9 cellular contexts compared by ENCODE assay signal in genomic region chr2:53751728-53752127, GRCh38. TPM values are rescaled to one million over a fixed set of nuclear protein-coding genes. Genes with fewer than 3 reads are reported as not detected.
DNase-seq lines count a peak whose midpoint lies in the region; ATAC-seq, FAIRE-seq and TF ChIP-seq lines count a peak whose summit lies in the region.
"Had no signal": no experiment of that assay in that cellular context is flagged by ENCODE, and none has a peak within 500 bp of the region (broad histone marks: within the 10 kb centered on the region; RNA-seq: fewer than 3 reads in every experiment).

No MANE protein-coding gene starts in this region.

- intact Hi-C loops in kidney (cut with DNase I), result no loop called here

- no peak overlapping the region for H3K4me3 ChIP-seq in kidney (ENCODE audit: low read length in 2 of 2)

- peak; percentile 36 for DNase-seq in GM10266 (ENCODE audit: extremely low spot score)
- peak; percentile 41 for DNase-seq in GM20000 (ENCODE audit: low spot score)
- DNase-seq in amniotic epithelial cell (ENCODE audit: low read depth), result peak; percentile 35
- no peak for DNase-seq in NCI-H2196 (lab: John Stamatoyannopoulos, UW; ENCODE audit: unreplicated experiment)
- DNase-seq in effector CD8-positive, alpha-beta T cell (lab: John Stamatoyannopoulos, UW), result no peak
- no peak for DNase-seq in kidney
- DNase-seq in foreskin melanocyte, result no peak

- H3K4me1 ChIP-seq in kidney (ENCODE audit: control insufficient read depth in 1 of 2, insufficient read depth in 1 of 2, low read depth in 1 of 2, low read length in 2 of 2), result no peaks in the 10 kb centered on the region

- peaks cover 3 to 5% of the 10 kb centered on the region in 2 donors for H3K36me3 ChIP-seq in kidney (ENCODE audit: control insufficient read depth in 1 of 2, insufficient read depth in 2 of 2, low read length in 2 of 2)

- H3K9ac ChIP-seq in kidney (ENCODE audit: low read length in 2 of 2), result no peak overlapping the region

- ATAC-seq in HG03135 (IDR thresholded peaks at IDR 0.05; ENCODE audit: unreplicated experiment), result peak; percentile 89
- ATAC-seq: WTC11 had no signal

- TF ChIP-seq CTCF in GM10266 (IDR thresholded peaks at IDR 0.05; ENCODE audit: control insufficient read depth, insufficient read depth, low read depth, missing control alignments), result no peak
- no peak for TF ChIP-seq CTCF in GM20000 (IDR thresholded peaks at IDR 0.05; ENCODE audit: extremely low read depth, missing control alignments)
- no peak for TF ChIP-seq CTCF in kidney (IDR thresholded peaks at IDR 0.05; ENCODE audit: borderline replicate concordance, extremely low read depth, insufficient read depth)

- H3K9me3 ChIP-seq in kidney (ENCODE audit: control insufficient read depth in 1 of 2, low read length in 2 of 2), result no peaks in the 10 kb centered on the region

- FAIRE-seq in kidney (lab: Jason Lieb, UNC), result no peak

- H3K27ac ChIP-seq in kidney (ENCODE audit: low read depth in 2 of 2, low read length in 2 of 2), result no peak overlapping the region

RNA-seq across cellular contexts. Expression of gene CHAC2, which starts 15.9 kb away (rescaled TPM):
- 1.6 TPM for total RNA-seq in kidney
- 3.7 TPM for polyA plus RNA-seq in kidney (ENCODE audit: insufficient read depth, low read depth, low replicate concordance)

RNA-seq across cellular contexts. Expression of gene ASB3, which starts 35.0 kb away (rescaled TPM):
- 20.1 TPM for total RNA-seq in kidney
- 8.0 TPM for polyA plus RNA-seq in kidney (ENCODE audit: insufficient read depth, low read depth, low replicate concordance)

RNA-seq across cellular contexts. Expression of gene ERLEC1, which starts 35.1 kb away (rescaled TPM):
- 43.7 TPM for total RNA-seq in kidney
- polyA plus RNA-seq in kidney (ENCODE audit: insufficient read depth, low read depth, low replicate concordance), result 39.9 TPM

Comparison
In these comparisons a context has a peak if more than half of its experiments do, and no peak if none do; other contexts are left out.
1. DNase-seq: peak in GM10266 (single experiment), GM20000 (single experiment) and amniotic epithelial cell (single experiment); none in NCI-H2196 (single experiment), effector CD8-positive, alpha-beta T cell (single experiment), kidney (single experiment) and foreskin melanocyte (single experiment).